ENCODE assay signal across 15 cellular contexts in genomic region chr16:19912445-19913305, GRCh38. TPM values are rescaled to one million over a fixed set of nuclear protein-coding genes. Genes with fewer than 3 reads are reported as not detected.
DNase-seq lines count a peak whose midpoint lies in the region; ATAC-seq and TF ChIP-seq lines count a peak whose summit lies in the region.
"Had no signal": no experiment of that assay in that cellular context is flagged by ENCODE, and none has a peak within 500 bp of the region (broad histone marks: within the 10 kb centered on the region; RNA-seq: fewer than 3 reads in every experiment).

No MANE protein-coding gene starts in this region.

- no peaks in the 10 kb centered on the region for H3K27me3 ChIP-seq in testis
- H3K27me3 ChIP-seq: vagina had no signal

- no peak for TF ChIP-seq POLR2A in testis (IDR thresholded peaks at IDR 0.05)

- no peak overlapping the region for H3K4me3 Mint-ChIP-seq in HFFc6
- H3K4me3 Mint-ChIP-seq: activated naive CD4-positive, alpha-beta T cell treated with anti-CD3 and anti-CD28 coated beads for 36 hours; CD4-positive, alpha-beta memory T cell had no signal

- H3K4me1 ChIP-seq in testis = no peaks in the 10 kb centered on the region
- H3K4me1 ChIP-seq: vagina had no signal

- 74 to 80% methylated on average over 21 of the region's 21 CpGs for WGBS in testis, 2 donors

- peaks cover 9% of the 10 kb centered on the region for H3K4me1 Mint-ChIP-seq in HFFc6 (ENCODE audit: low read depth)

- H3K27ac ChIP-seq in testis = no peak overlapping the region
- H3K27ac ChIP-seq: SK-N-MC, vagina, VCaP had no signal

- intact Hi-C loops in testis (cut with DNase I; ENCODE audit: low total_unique reads) = no loop called here

- H3K9me3 ChIP-seq in testis = no peaks in the 10 kb centered on the region
- H3K9me3 ChIP-seq: vagina had no signal

- H3K27me3 Mint-ChIP-seq in HFFc6 (ENCODE audit: insufficient read depth) = peaks cover 2% of the 10 kb centered on the region; the same call in 1 of the 2 replicates

- no peaks in the 10 kb centered on the region for H3K36me3 ChIP-seq in testis (ENCODE audit: low read depth, missing control alignments)
- H3K36me3 ChIP-seq: vagina had no signal

- no peaks in the 10 kb centered on the region for H3K36me3 Mint-ChIP-seq in HFFc6 (ENCODE audit: low read depth)
- H3K36me3 Mint-ChIP-seq: CD4-positive, alpha-beta memory T cell had no signal

- peak; percentile 15 for DNase-seq in HFFc6
- DNase-seq in RPMI7951 (ENCODE audit: low read depth) = peak; percentile 28
- DNase-seq in skeletal muscle cell (ENCODE audit: low read depth) = peak; percentile 39
- no peak for DNase-seq in testis
- no peak for DNase-seq in NCI-H1436 (lab: John Stamatoyannopoulos, UW)
- no peak for DNase-seq in HuH-7 (ENCODE audit: low spot score)
- DNase-seq: activated naive CD4-positive, alpha-beta T cell treated with anti-CD3 and anti-CD28 coated beads for 36 hours; CD4-positive, alpha-beta memory T cell; GF-D8; right cardiac atrium; stimulated activated naive CD4-positive, alpha-beta T cell treated with Interleukin-2 at 50 U/mL for 16 hours had no signal

- peak; percentile 32 for ATAC-seq in esophagus mucosa
- ATAC-seq: right cardiac atrium had no signal

- no peak overlapping the region; the same call in 1 of the 2 replicates for H3K27ac Mint-ChIP-seq in HFFc6
- H3K27ac Mint-ChIP-seq: activated naive CD4-positive, alpha-beta T cell treated with anti-CD3 and anti-CD28 coated beads for 36 hours; CD4-positive, alpha-beta memory T cell had no signal

- no peaks in the 10 kb centered on the region for H3K9me3 Mint-ChIP-seq in HFFc6
- H3K9me3 Mint-ChIP-seq: activated naive CD4-positive, alpha-beta T cell treated with anti-CD3 and anti-CD28 coated beads for 36 hours had no signal

- TF ChIP-seq CTCF in HFFc6 (IDR thresholded peaks at IDR 0.05) = no peak
- TF ChIP-seq CTCF in testis (IDR thresholded peaks at IDR 0.05) = no peak

- H3K4me3 ChIP-seq in skeletal muscle cell (ENCODE audit: low read depth, low read length) = no peak overlapping the region
- no peak overlapping the region for H3K4me3 ChIP-seq in testis
- H3K4me3 ChIP-seq: SK-N-MC, vagina had no signal

RNA-seq across cellular contexts. Expression of gene GPRC5B, which starts 28.0 kb away (rescaled TPM):
- total RNA-seq in HFFc6 (2021; fragmentation: NEBNext Ultra II Directional; extraction: Animal tissue kit (Norgen Biotek cat#: 25700)) = under 1 TPM; 0.14 to 0.48 (median 0.29) TPM
- total RNA-seq in RPMI7951 (2014; rRNA removed; shearing (Covaris generic)) = 1.2 and 1.6 TPM in 2 replicates
- total RNA-seq in esophagus mucosa (3.1 TPM), testis (100 to 1,000 TPM; 195 to 303 TPM)
- 144 TPM for polyA plus RNA-seq in testis (ENCODE audit: insufficient read depth, low read depth, low replicate concordance)
- total RNA-seq: CD4-positive, alpha-beta memory T cell had no signal

Comparison
In these comparisons a context has a peak if more than half of its experiments do, and no peak if none do; other contexts are left out.
1. DNase-seq: peak in HFFc6 (single experiment), RPMI7951 (single experiment) and skeletal muscle cell (single experiment); none in testis (single experiment), NCI-H1436 (single experiment) and HuH-7 (single experiment).
2. RNA of gene GPRC5B, which starts 28.0 kb away (total RNA-seq): 195 to 303 TPM in testis; 3.1 TPM in esophagus mucosa (single experiment), 1.2 to 1.6 TPM in RPMI7951 and 0.14 to 0.48 TPM in HFFc6; every median in the first group is over 10 times any median in the second.